ENCODE assay signal across 1 cellular context in genomic region chr1:95094923-95095322, GRCh38.
TF ChIP-seq lines count a peak whose summit lies in the region.

No MANE protein-coding gene starts in this region.

TF ChIP-seq in K562, 482 proteins besides CTCF, POLR2A, EP300 and RAD21 (continued from another document):
- TF ChIP-seq ZNF79 (CRISPR knock-in tag; IDR thresholded peaks at IDR 0.05; ENCODE audit: low read depth) (no peak), MITF (IDR thresholded peaks at IDR 0.05) (no peak), PBX2 (CRISPR knock-in tag; IDR thresholded peaks at IDR 0.05; ENCODE audit: low read depth) (no peak), PBX2 (tag; conservative IDR thresholded peaks at IDR 0.05; ENCODE audit: low read depth) (no peak), GTF3C2 (IDR thresholded peaks at IDR 0.05; ENCODE audit: borderline replicate concordance, extremely low read depth, insufficient read length) (no peak)
TF ChIP-seq in K562: peak in this region for 20.
